In the genomic region with DNA sequence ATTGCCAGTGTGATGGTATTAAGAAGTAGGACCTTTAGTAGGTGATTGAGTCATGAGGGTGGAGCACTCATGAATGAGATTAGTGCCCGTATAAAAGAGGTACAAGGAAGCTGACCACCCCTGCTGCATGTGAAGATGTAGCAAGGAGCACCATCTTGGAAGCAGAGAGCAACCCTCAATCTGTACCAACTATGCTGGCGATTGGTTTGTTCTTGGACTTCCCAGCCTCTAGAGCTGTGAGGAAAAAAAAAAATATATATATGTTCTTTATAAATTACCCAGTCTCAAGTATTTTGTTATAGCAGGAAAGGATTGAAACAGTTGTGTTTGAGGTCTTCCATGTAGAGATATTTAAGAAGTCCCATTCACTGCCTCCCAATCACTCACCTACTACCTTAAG, we compare ENCODE assay signal across 34 cellular contexts.
"Had no signal": no experiment of that assay in that cellular context is flagged by ENCODE, and none has a peak within 500 bp of the region (broad histone marks: within the 10 kb centered on the region; RNA-seq: fewer than 3 reads in every experiment).

No MANE protein-coding gene starts in this region.

- DNase-seq: activated effector memory CD4-positive, alpha-beta T cell treated with anti-CD3 and anti-CD28 coated beads, Interleukin-2, amount 50 U/mL, for 16 hours; activated effector memory CD4-positive, alpha-beta T cell treated with Interleukin-2 at 50 U/mL for 16 hours; activated gamma-delta T cell; activated gamma-delta T cell treated with Interleukin-2 at 50 U/mL for 16 hours; activated naive CD4-positive, alpha-beta T cell; activated naive CD4-positive, alpha-beta T cell treated with anti-CD3 and anti-CD28 coated beads for 36 hours; activated naive CD4-positive, alpha-beta T cell treated with anti-CD3 and anti-CD28 coated beads, Interleukin-2, amount 10 ng/mL, durations not matched to agents 7 days and 5 days; activated naive CD4-positive, alpha-beta T cell treated with anti-CD3 and anti-CD28 coated beads, Interleukin-2, amount 50 U/mL, for 16 hours; activated naive CD4-positive, alpha-beta T cell treated with Interleukin-2 at 50 U/mL for 16 hours; activated naive CD8-positive, alpha-beta T cell treated with anti-CD3 and anti-CD28 coated beads for 36 hours; activated naive CD8-positive, alpha-beta T cell treated with anti-CD3 and anti-CD28 coated beads, Interleukin-2, amount 10 ng/mL, durations not matched to agents 7 days and 5 days; activated naive CD8-positive, alpha-beta T cell treated with anti-CD3 and anti-CD28 coated beads, Interleukin-2, amount 50 U/mL, for 24 hours; activated T-cell treated with anti-CD3 and anti-CD28 coated beads, Interleukin-2, amount 50 U/mL, for 1 hour; activated T-cell treated with anti-CD3 and anti-CD28 coated beads, Interleukin-2, amount 50 U/mL, for 24 hours; activated T-cell treated with anti-CD3 and anti-CD28 coated beads, Interleukin-2, amount 50 U/mL, for 4 hours; activated T-cell treated with anti-CD3 and anti-CD28 coated beads, Interleukin-2, amount 50 U/mL, for 48 hours; activated T-cell treated with anti-CD3 and anti-CD28 coated beads, Interleukin-2, amount 50 U/mL, for 72 hours; adrenal gland; amniotic stem cell; amygdala; anterior cingulate cortex; aorta; body of pancreas; brain microvascular endothelial cell; caudate nucleus; central memory CD4-positive, alpha-beta T cell; cerebellar nuclear complex had no signal

- H3K9me3 ChIP-seq: adrenal gland, body of pancreas had no signal

- H3K36me3 ChIP-seq: adrenal gland, brain microvascular endothelial cell, breast epithelium, cardiac muscle cell had no signal

- H3K27ac ChIP-seq: adrenal gland, ascending aorta, body of pancreas, brain microvascular endothelial cell, breast epithelium, cardiac muscle cell had no signal

- H3K4me3 ChIP-seq: adrenal gland, ascending aorta, body of pancreas, breast epithelium, cardiac muscle cell had no signal

- H3K4me1 ChIP-seq: adrenal gland, ascending aorta, body of pancreas, breast epithelium had no signal

- ATAC-seq: activated naive CD4-positive, alpha-beta T cell treated with anti-CD3 and anti-CD28 coated beads, Interleukin-2, amount 50 U/mL, for 72 hours; activated naive CD8-positive, alpha-beta T cell treated with anti-CD3 and anti-CD28 coated beads, Interleukin-2, amount 50 U/mL, for 24 hours; activated T-cell treated with anti-CD3 and anti-CD28 coated beads, Interleukin-2, amount 50 U/mL, for 4 hours; activated T-cell treated with anti-CD3 and anti-CD28 coated beads, Interleukin-2, amount 50 U/mL, for 72 hours; activated T-helper 17 cell treated with anti-CD3 and anti-CD28 coated beads, Interleukin-2, amount 50 U/mL, for 72 hours; body of pancreas had no signal

- H3K27me3 ChIP-seq: adrenal gland, ascending aorta, body of pancreas, brain microvascular endothelial cell, breast epithelium, cardiac muscle cell had no signal

- FAIRE-seq: astrocyte, bronchial epithelial cell had no signal
